ENCODE assay signal across 22 cellular contexts in genomic region chr12:130649646-130650045, GRCh38.
"Had no signal": no experiment of that assay in that cellular context is flagged by ENCODE, and none has a peak within 500 bp of the region (broad histone marks: within the 10 kb centered on the region; RNA-seq: fewer than 3 reads in every experiment).

No MANE protein-coding gene starts in this region.

- H3K27ac Mint-ChIP-seq: IgD-negative memory B cell had no signal

- H3K4me3 Mint-ChIP-seq: IgD-negative memory B cell had no signal

- H3K4me3 ChIP-seq: MG63, SJSA1, SK-N-MC had no signal

- DNase-seq: Karpas-422, KG1, MG63, NCI-H187, NCI-H2029, NCI-H2081 treated with DMSO at 0.1 percent for 48 hours, NCI-H2171, NCI-H226, NCI-H446, NCI-H510A, NCI-H524 treated with DMSO at 0.1 percent for 48 hours, NCI-H69, NCI-H774, Right ventricle myocardium superior, RPMI8226, SIG-M5 had no signal

- H3K36me3 Mint-ChIP-seq: IgD-negative memory B cell had no signal

- H3K27me3 ChIP-seq: MG63, SJSA1 had no signal

- H3K36me3 ChIP-seq: MG63, SJSA1 had no signal

- H3K27ac ChIP-seq: HL-60, SJSA1, SK-N-MC had no signal

- H3K4me1 Mint-ChIP-seq: IgD-negative memory B cell had no signal

- H3K9me3 ChIP-seq: MG63, SJSA1 had no signal

- H3K4me1 ChIP-seq: SJSA1 had no signal

- FAIRE-seq: HTR-8/SVneo, RCC 7860 had no signal
